17 cellular contexts compared by ENCODE assay signal in genomic region chr3:86988235-86988634, GRCh38. TPM values are rescaled to one million over a fixed set of nuclear protein-coding genes. Genes with fewer than 3 reads are reported as not detected.
A peak's percentile ranks its signal among the peaks of the same experiment; 100 is the strongest.
DNase-seq lines count a peak whose midpoint lies in the region; ATAC-seq and TF ChIP-seq lines count a peak whose summit lies in the region.
"Had no signal": no experiment of that assay in that cellular context is flagged by ENCODE, and none has a peak within 500 bp of the region (broad histone marks: within the 10 kb centered on the region; RNA-seq: fewer than 3 reads in every experiment).

No MANE protein-coding gene starts in this region.

- H3K27me3 ChIP-seq in gastroesophageal sphincter (peaks cover 23% of the 10 kb centered on the region), smooth muscle cell (ENCODE audit: low read depth) (no peaks in the 10 kb centered on the region)
- H3K27me3 ChIP-seq: thyroid gland had no signal

- WGBS in gastroesophageal sphincter (ENCODE audit: low coverage in 1 of 2), 2 donors: 43 to 68% methylated on average over 4 of the region's 4 CpGs
- WGBS in smooth muscle cell (ENCODE audit: low lambda C conversion rate): 18% methylated on average over 4 of the region's 4 CpGs

- DNase-seq in GM04503 (ENCODE audit: low read depth) (peak; percentile 61), astrocyte of the cerebellum (ENCODE audit: low read depth) (no peak), smooth muscle cell (lab: John Stamatoyannopoulos, UW; ENCODE audit: unreplicated experiment) (no peak), NCI-H2029 (lab: John Stamatoyannopoulos, UW) (no peak), 8988T (no peak), glutamatergic neuron (no peak)
- DNase-seq: activated CD4-positive, alpha-beta memory T cell treated with anti-CD3 and anti-CD28 coated beads, Interleukin-2, amount 10 ng/mL, durations not matched to agents 7 days and 5 days; activated naive CD4-positive, alpha-beta T cell treated with anti-CD3 and anti-CD28 coated beads, Interleukin-2, amount 50 U/mL, for 16 hours; COR-L47; effector memory CD8-positive, alpha-beta T cell; immature natural killer cell; NCI-H526; SW 1271; thyroid gland had no signal

- H3F3A ChIP-seq in smooth muscle cell (ENCODE audit: low read depth): peaks cover 21% of the 10 kb centered on the region

- H3K36me3 ChIP-seq in gastroesophageal sphincter (no peaks in the 10 kb centered on the region), smooth muscle cell (ENCODE audit: low read depth) (no peaks in the 10 kb centered on the region)
- H3K36me3 ChIP-seq: thyroid gland had no signal

- in situ Hi-C loops in astrocyte of the cerebellum (cut with HindIII; ENCODE audit: low sequenced_read_pairs): no loop called here

- H3K4me3 ChIP-seq in astrocyte of the cerebellum (ENCODE audit: low read depth, low read length) (peak overlapping the region; percentile 79), gastroesophageal sphincter (peak overlapping the region in 1 of 2 donors; percentile 79), smooth muscle cell (peak overlapping the region; percentile 73)
- H3K4me3 ChIP-seq: thyroid gland had no signal

- TF ChIP-seq CTCF in astrocyte of the cerebellum (IDR thresholded peaks at IDR 0.05; ENCODE audit: low read depth, low read length, missing control alignments): no peak
- TF ChIP-seq CTCF in gastroesophageal sphincter (IDR thresholded peaks at IDR 0.05): no peak
- TF ChIP-seq CTCF in smooth muscle cell (IDR thresholded peaks at IDR 0.05; ENCODE audit: borderline replicate concordance, insufficient read depth, poor library complexity, severe bottlenecking): no peak
- TF ChIP-seq CTCF in glutamatergic neuron (IDR thresholded peaks at IDR 0.05; ENCODE audit: partially characterized antibody, unreplicated experiment): no peak

- peak overlapping the region in 3 of 4 donors; percentile 25 to 89 (median 59) for H3K27ac ChIP-seq in gastroesophageal sphincter
- peak overlapping the region; percentile 91 for H3K27ac ChIP-seq in smooth muscle cell (ENCODE audit: low read depth)

- H3K36me3 Mint-ChIP-seq in glutamatergic neuron (ENCODE audit: unreplicated experiment): no peaks in the 10 kb centered on the region

- ATAC-seq in gastroesophageal sphincter (no peak), HG03571 (IDR thresholded peaks at IDR 0.05; ENCODE audit: unreplicated experiment) (no peak)
- ATAC-seq: effector memory CD8-positive, alpha-beta T cell had no signal

- no peak for TF ChIP-seq POLR2A in gastroesophageal sphincter (IDR thresholded peaks at IDR 0.05)

- H3K79me2 ChIP-seq in smooth muscle cell (ENCODE audit: low read depth): peaks cover 62% of the 10 kb centered on the region

- H3K9ac ChIP-seq in smooth muscle cell (ENCODE audit: low read depth): peak overlapping the region; percentile 44

- H3K9me3 Mint-ChIP-seq in glutamatergic neuron (ENCODE audit: unreplicated experiment): no peaks in the 10 kb centered on the region
- H3K9me3 Mint-ChIP-seq: activated CD4-positive, alpha-beta memory T cell treated with anti-CD3 and anti-CD28 coated beads, Interleukin-2, amount 10 ng/mL, durations not matched to agents 7 days and 5 days; neural crest cell had no signal

- H3K4me1 ChIP-seq in gastroesophageal sphincter: peaks cover 0 to 67% (median 0%) of the 10 kb centered on the region in 3 donors
- H3K4me1 ChIP-seq in smooth muscle cell (ENCODE audit: low read depth): peaks cover 44% of the 10 kb centered on the region
- H3K4me1 ChIP-seq: thyroid gland had no signal

- H3K9me3 ChIP-seq in gastroesophageal sphincter (no peaks in the 10 kb centered on the region), smooth muscle cell (replicated peaks; ENCODE audit: low read depth) (no peaks in the 10 kb centered on the region)
- H3K9me3 ChIP-seq: thyroid gland had no signal

- no peaks in the 10 kb centered on the region for H3K27me3 Mint-ChIP-seq in glutamatergic neuron (ENCODE audit: unreplicated experiment)

- TF ChIP-seq EP300 in gastroesophageal sphincter (IDR thresholded peaks at IDR 0.05): no peak

- H4K20me1 ChIP-seq in smooth muscle cell (ENCODE audit: low read depth): peaks cover 14% of the 10 kb centered on the region

- no peak overlapping the region for H3K27ac Mint-ChIP-seq in glutamatergic neuron (ENCODE audit: unreplicated experiment)
- H3K27ac Mint-ChIP-seq: activated CD4-positive, alpha-beta memory T cell treated with anti-CD3 and anti-CD28 coated beads, Interleukin-2, amount 10 ng/mL, durations not matched to agents 7 days and 5 days; effector memory CD8-positive, alpha-beta T cell; immature natural killer cell had no signal

- no peaks in the 10 kb centered on the region for H3K4me1 Mint-ChIP-seq in glutamatergic neuron (ENCODE audit: low read depth, unreplicated experiment)
- H3K4me1 Mint-ChIP-seq: immature natural killer cell had no signal

- H3K4me2 ChIP-seq in smooth muscle cell: peak overlapping the region; percentile 87

- H3K4me3 Mint-ChIP-seq in glutamatergic neuron (ENCODE audit: unreplicated experiment): no peak overlapping the region
- H3K4me3 Mint-ChIP-seq: activated CD4-positive, alpha-beta memory T cell treated with anti-CD3 and anti-CD28 coated beads, Interleukin-2, amount 10 ng/mL, durations not matched to agents 7 days and 5 days; effector memory CD8-positive, alpha-beta T cell; immature natural killer cell had no signal

- no peak overlapping the region for H2AFZ ChIP-seq in smooth muscle cell (ENCODE audit: low read depth)

RNA-seq across cellular contexts. Expression of gene VGLL3, which starts 2.7 kb away (rescaled TPM):
- 10 to 100 TPM; 12.5 to 43.3 (median 32.1) TPM for total RNA-seq in gastroesophageal sphincter
- 49.1 and 54.1 TPM in 2 replicates for total RNA-seq in smooth muscle cell
- polyA plus RNA-seq in smooth muscle cell: 11.4 and 14.3 TPM in 2 replicates
- 0.15 TPM for total RNA-seq in glutamatergic neuron (ENCODE audit: unreplicated experiment)
- total RNA-seq: activated CD4-positive, alpha-beta memory T cell treated with anti-CD3 and anti-CD28 coated beads, Interleukin-2, amount 10 ng/mL, durations not matched to agents 7 days and 5 days had no signal
- polyA plus RNA-seq: immature natural killer cell had no signal

Comparison
In these comparisons a context has a peak if more than half of its experiments do, and no peak if none do; other contexts are left out.
1. RNA of gene VGLL3, which starts 2.7 kb away (total RNA-seq): 49.1 to 54.1 TPM in smooth muscle cell and 12.5 to 43.3 TPM in gastroesophageal sphincter; 0.15 TPM in glutamatergic neuron (single experiment); every median in the first group is over 10 times any median in the second.